ENCODE assay signal across 23 cellular contexts in the genomic region with DNA sequence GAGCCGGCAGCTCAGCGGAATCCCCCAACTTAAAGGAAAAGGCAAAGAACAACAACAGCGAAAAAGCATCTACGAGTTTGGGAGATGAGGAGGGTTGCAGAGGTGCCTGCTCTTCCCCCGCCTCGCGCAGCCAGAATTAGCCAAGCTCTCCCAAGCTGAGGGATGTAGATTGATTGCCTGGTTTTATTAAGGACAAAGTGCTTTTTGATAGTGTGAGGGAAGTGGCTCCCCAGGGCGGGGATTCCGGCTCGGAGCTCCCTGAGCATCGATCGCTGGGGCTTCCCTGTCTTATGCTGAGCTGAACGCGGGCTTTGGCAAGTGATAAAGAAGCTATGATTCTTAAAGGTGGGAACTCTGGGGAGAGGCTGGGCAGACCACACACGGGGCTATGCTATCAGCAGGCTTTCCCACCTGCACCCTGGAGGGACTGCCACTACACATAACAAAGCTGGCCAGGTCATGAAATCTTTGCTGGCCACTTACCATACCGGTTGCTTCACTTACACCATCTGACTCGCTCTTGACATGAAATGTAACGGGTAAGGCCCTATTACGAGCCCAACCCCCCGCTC.
A peak's percentile ranks its signal among the peaks of the same experiment; 100 is the strongest.
DNase-seq lines count a peak whose midpoint lies in the region; ATAC-seq and TF ChIP-seq lines count a peak whose summit lies in the region.
"Had no signal": no experiment of that assay in that cellular context is flagged by ENCODE, and none has a peak within 500 bp of the region (broad histone marks: within the 10 kb centered on the region; RNA-seq: fewer than 3 reads in every experiment).

No MANE protein-coding gene starts in this region.

- H2AFZ ChIP-seq in neural progenitor cell (replicated peaks) = peak overlapping the region; percentile 90

- peaks cover 13% of the 10 kb centered on the region for H3K4me1 ChIP-seq in neural progenitor cell
- H3K4me1 ChIP-seq: HAP-1 had no signal

- no peak for TF ChIP-seq CTCF in neural progenitor cell (IDR thresholded peaks at IDR 0.05)

- H3K27me3 ChIP-seq in neural progenitor cell = peaks cover 4% of the 10 kb centered on the region
- H3K27me3 ChIP-seq: BLaER1 treated with 17β-estradiol and CSF1 and Interleukin-3, amounts not matched to agents 10 nM and 100 nM had no signal

- no peaks in the 10 kb centered on the region for H4K20me1 ChIP-seq in neural progenitor cell (ENCODE audit: low read depth)
- H4K20me1 ChIP-seq: BLaER1 treated with 17β-estradiol and CSF1 and Interleukin-3, amounts not matched to agents 10 nM and 100 nM had no signal

- H3K9me3 ChIP-seq in neural progenitor cell (ENCODE audit: low read depth) = no peaks in the 10 kb centered on the region
- H3K9me3 ChIP-seq: BLaER1 treated with 17β-estradiol and CSF1 and Interleukin-3, amounts not matched to agents 10 nM and 100 nM; HAP-1 had no signal

- H3K4me3 ChIP-seq in neural progenitor cell = no peak overlapping the region
- H3K4me3 ChIP-seq: BLaER1 treated with 17β-estradiol and CSF1 and Interleukin-3, amounts not matched to agents 10 nM and 100 nM; HAP-1 had no signal

- H3K36me3 ChIP-seq in neural progenitor cell = no peaks in the 10 kb centered on the region
- H3K36me3 ChIP-seq: BLaER1 treated with 17β-estradiol and CSF1 and Interleukin-3, amounts not matched to agents 10 nM and 100 nM; HAP-1 had no signal

- H3K9me3 Mint-ChIP-seq in neural progenitor cell = no peaks in the 10 kb centered on the region
- H3K9me3 Mint-ChIP-seq: CD8-positive, alpha-beta T cell; T-cell had no signal

- H3K27me3 Mint-ChIP-seq in neural progenitor cell (ENCODE audit: insufficient read depth, low read depth) = peaks cover 13% of the 10 kb centered on the region

- H3K4me2 ChIP-seq in neural progenitor cell = no peak overlapping the region
- H3K4me2 ChIP-seq: BLaER1 treated with 17β-estradiol and CSF1 and Interleukin-3, amounts not matched to agents 10 nM and 100 nM; KMS-11 had no signal

- H3K36me3 Mint-ChIP-seq in neural progenitor cell = no peaks in the 10 kb centered on the region
- H3K36me3 Mint-ChIP-seq: CD8-positive, alpha-beta T cell; T-cell had no signal

- no peak overlapping the region for H3K9ac ChIP-seq in neural progenitor cell
- H3K9ac ChIP-seq: BLaER1 treated with 17β-estradiol and CSF1 and Interleukin-3, amounts not matched to agents 10 nM and 100 nM; KMS-11 had no signal

- no peak overlapping the region for H3K4me3 Mint-ChIP-seq in neural progenitor cell
- H3K4me3 Mint-ChIP-seq: CD8-positive, alpha-beta T cell; T-cell had no signal

- H3K27ac Mint-ChIP-seq in neural progenitor cell = peak overlapping the region; percentile 46
- H3K27ac Mint-ChIP-seq: CD8-positive, alpha-beta T cell; T-cell had no signal

- H3K79me2 ChIP-seq in neural progenitor cell (ENCODE audit: low read depth) = no peaks in the 10 kb centered on the region

- peaks cover 21% of the 10 kb centered on the region for H3K4me1 Mint-ChIP-seq in neural progenitor cell
- H3K4me1 Mint-ChIP-seq: T-cell had no signal

- DNase-seq in NCI-H1417 (lab: John Stamatoyannopoulos, UW) = peak in 2 of 3 experiments; percentile 65 to 73
- no peak for DNase-seq in NCI-H1417 treated with DMSO at 0.1 percent for 48 hours (lab: John Stamatoyannopoulos, UW)
- no peak for DNase-seq in neural progenitor cell (ENCODE audit: low spot score)
- DNase-seq in substantia nigra (lab: John Stamatoyannopoulos, UW) = no peak
- DNase-seq in stimulated activated naive CD4-positive, alpha-beta T cell treated with Interleukin-2 at 50 U/mL for 16 hours (lab: John Stamatoyannopoulos, UW) = no peak
- DNase-seq: 8988T; CD8-positive, alpha-beta T cell; GDM1; IMR-90; NCI-H1092 treated with DMSO at 0.1 percent for 48 hours; NCI-H2081; NCI-H524; NCI-H774; NK-92 treated with Interleukin-12 subunit alpha and Interleukin-12 subunit beta, amount 100 ng/mL, for 24 hours; SIG-M5; T-cell had no signal

- ATAC-seq in GM18868 (IDR thresholded peaks at IDR 0.05; ENCODE audit: unreplicated experiment) (no peak), HG03175 (IDR thresholded peaks at IDR 0.05; ENCODE audit: unreplicated experiment) (no peak)
- ATAC-seq: CD8-positive, alpha-beta T cell; SK-N-SH treated with all-trans-retinoic acid at 6 μM for 48 hours; T-cell had no signal

- H3F3A ChIP-seq in neural progenitor cell (ENCODE audit: low read depth) = no peaks in the 10 kb centered on the region

- peak overlapping the region; percentile 3 for H3K27ac ChIP-seq in cingulate gyrus (ENCODE audit: low read depth, low read length)
- H3K27ac ChIP-seq in neural progenitor cell = no peak overlapping the region
- peak overlapping the region; percentile 40 for H3K27ac ChIP-seq in substantia nigra (ENCODE audit: low read depth, low read length, poor library complexity, severe bottlenecking)
- H3K27ac ChIP-seq: BLaER1 treated with 17β-estradiol and CSF1 and Interleukin-3, amounts not matched to agents 10 nM and 100 nM; KMS-11 had no signal

Comparison
In these comparisons a context has a peak if more than half of its experiments do, and no peak if none do; other contexts are left out.
1. DNase-seq: peak in NCI-H1417 (2 of 3); none in NCI-H1417 treated with DMSO at 0.1 percent for 48 hours (single experiment), neural progenitor cell (single experiment), substantia nigra (0 of 49) and stimulated activated naive CD4-positive, alpha-beta T cell treated with Interleukin-2 at 50 U/mL for 16 hours (single experiment).